12 cellular contexts compared by ENCODE assay signal in the genomic region with DNA sequence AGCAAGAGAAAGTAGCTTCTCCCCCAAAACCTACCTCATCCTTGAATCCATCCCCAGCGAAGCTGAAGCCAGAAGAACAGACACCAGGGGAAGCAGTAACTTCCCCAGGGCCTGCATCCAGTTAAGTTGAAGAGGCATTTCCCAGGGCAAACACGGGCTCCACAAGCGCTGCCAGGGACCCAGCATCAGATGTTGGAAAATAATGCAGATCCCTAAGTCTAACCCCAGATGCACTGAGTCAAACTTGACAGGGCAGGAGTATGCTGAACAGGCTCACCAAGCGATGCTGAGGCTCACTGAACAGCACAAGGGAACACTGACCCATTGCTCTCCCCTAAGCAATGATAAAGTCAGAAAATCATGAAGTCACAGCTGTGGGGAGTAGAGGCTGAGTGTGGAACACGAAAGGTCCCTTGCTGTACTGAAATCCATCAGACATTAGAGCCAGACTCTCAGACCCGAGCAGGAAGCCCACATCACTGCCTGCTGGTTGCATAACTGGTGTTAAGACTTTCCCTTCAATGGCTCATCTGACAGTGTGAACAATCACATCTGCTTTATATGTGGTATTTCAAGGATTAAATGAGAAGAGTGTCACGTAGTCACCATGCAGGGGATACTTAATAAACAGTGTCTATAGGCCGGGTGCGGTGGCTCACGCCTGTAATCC. TPM values are rescaled to one million over a fixed set of nuclear protein-coding genes. Genes with fewer than 3 reads are reported as not detected.
A peak's percentile ranks its signal among the peaks of the same experiment; 100 is the strongest.
DNase-seq lines count a peak whose midpoint lies in the region; TF ChIP-seq lines count a peak whose summit lies in the region.
"Had no signal": no experiment of that assay in that cellular context is flagged by ENCODE, and none has a peak within 500 bp of the region (broad histone marks: within the 10 kb centered on the region; RNA-seq: fewer than 3 reads in every experiment).

No MANE protein-coding gene starts in this region.

- H3F3A ChIP-seq in smooth muscle cell (ENCODE audit: low read depth): peaks cover 6% of the 10 kb centered on the region

- H3K27ac ChIP-seq in coronary artery: peak overlapping the region in 1 of 2 donors; percentile 61
- peak overlapping the region; percentile 68 for H3K27ac ChIP-seq in smooth muscle cell (ENCODE audit: low read depth)
- H3K27ac ChIP-seq: BLaER1, neutrophil had no signal

- H3K4me3 ChIP-seq in coronary artery (peak overlapping the region; percentile 10), smooth muscle cell (no peak overlapping the region)
- H3K4me3 ChIP-seq: BLaER1 had no signal

- 34% methylated on average over 10 of the region's 10 CpGs for WGBS in smooth muscle cell (ENCODE audit: low lambda C conversion rate)

- no peaks in the 10 kb centered on the region for H3K9me3 ChIP-seq in smooth muscle cell (replicated peaks; ENCODE audit: low read depth)
- H3K9me3 ChIP-seq: neutrophil had no signal

- TF ChIP-seq CTCF in coronary artery (IDR thresholded peaks at IDR 0.05) (no peak), smooth muscle cell (IDR thresholded peaks at IDR 0.05; ENCODE audit: borderline replicate concordance, insufficient read depth, poor library complexity, severe bottlenecking) (no peak)

- peaks cover 61% of the 10 kb centered on the region for H3K79me2 ChIP-seq in smooth muscle cell (ENCODE audit: low read depth)

- H3K4me2 ChIP-seq in smooth muscle cell: peak overlapping the region; percentile 76
- H3K4me2 ChIP-seq: BLaER1 had no signal

- H3K9ac ChIP-seq in smooth muscle cell (ENCODE audit: low read depth): peak overlapping the region; percentile 8
- H3K9ac ChIP-seq: BLaER1 had no signal

- peaks cover 13% of the 10 kb centered on the region for H3K4me1 ChIP-seq in smooth muscle cell (ENCODE audit: low read depth)

- H3K36me3 ChIP-seq in smooth muscle cell (ENCODE audit: low read depth): peaks cover 7% of the 10 kb centered on the region
- H3K36me3 ChIP-seq: neutrophil had no signal

- H4K20me1 ChIP-seq in smooth muscle cell (ENCODE audit: low read depth): peaks cover 88% of the 10 kb centered on the region

- DNase-seq in MV-4-11 (lab: John Stamatoyannopoulos, UW) (peak; percentile 57), coronary artery (ENCODE audit: low spot score) (no peak), kidney glomerular epithelial cell (lab: John Stamatoyannopoulos, UW) (peak; percentile 84), smooth muscle cell (lab: John Stamatoyannopoulos, UW; ENCODE audit: unreplicated experiment) (no peak), SHP77 treated with DMSO at 0.1 percent for 48 hours (lab: John Stamatoyannopoulos, UW) (no peak), SW 1271 (lab: John Stamatoyannopoulos, UW) (no peak), HuH-7 (ENCODE audit: low spot score) (no peak)
- DNase-seq in activated naive CD4-positive, alpha-beta T cell treated with anti-CD3 and anti-CD28 coated beads, Interleukin-2, amount 50 U/mL, for 16 hours: no peak
- DNase-seq: activated T-cell treated with anti-CD3 and anti-CD28 coated beads, Interleukin-2, amount 50 U/mL, for 48 hours; NCI-H187 treated with DMSO at 0.1 percent for 48 hours had no signal

- H2AFZ ChIP-seq in smooth muscle cell (ENCODE audit: low read depth): no peak overlapping the region

- no peaks in the 10 kb centered on the region for H3K27me3 ChIP-seq in smooth muscle cell (ENCODE audit: low read depth)
- H3K27me3 ChIP-seq: BLaER1, neutrophil had no signal

RNA-seq across cellular contexts. Expression of gene TNS1, which starts 36.3 kb away (rescaled TPM):
- 61.5 and 67.7 TPM in 2 replicates for total RNA-seq in smooth muscle cell
- polyA plus RNA-seq in smooth muscle cell: 45.0 and 52.3 TPM in 2 replicates

Comparison
In these comparisons a context has a peak if more than half of its experiments do, and no peak if none do; other contexts are left out.
1. DNase-seq: peak in MV-4-11 (single experiment) and kidney glomerular epithelial cell (single experiment); none in coronary artery (single experiment), smooth muscle cell (single experiment), activated naive CD4-positive, alpha-beta T cell treated with anti-CD3 and anti-CD28 coated beads, Interleukin-2, amount 50 U/mL, for 16 hours (single experiment), SHP77 treated with DMSO at 0.1 percent for 48 hours (single experiment), SW 1271 (0 of 2) and HuH-7 (single experiment).